3 cellular contexts compared by ENCODE assay signal in genomic region chr2:65033178-65033577, GRCh38.
TF ChIP-seq lines count a peak whose summit lies in the region.

No MANE protein-coding gene starts in this region.

TF ChIP-seq in IMR-90, 13 proteins besides CTCF, POLR2A, EP300 and RAD21:
- TF ChIP-seq BHLHE40 (IDR thresholded peaks at IDR 0.05; ENCODE audit: low read depth, low read length), result no peak
- no peak for TF ChIP-seq MAZ (IDR thresholded peaks at IDR 0.05; ENCODE audit: borderline replicate concordance, low read depth, low read length)
- TF ChIP-seq FOS (IDR thresholded peaks at IDR 0.05; ENCODE audit: low read depth, low read length), result no peak
- TF ChIP-seq SMC3 (IDR thresholded peaks at IDR 0.05; ENCODE audit: low read depth, low read length), result no peak
- TF ChIP-seq ELK1 (IDR thresholded peaks at IDR 0.05; ENCODE audit: borderline replicate concordance, low read depth, low read length), result no peak
- no peak for TF ChIP-seq RFX5 (IDR thresholded peaks at IDR 0.05; ENCODE audit: low read depth, low read length)
- no peak for TF ChIP-seq CHD1 (IDR thresholded peaks at IDR 0.05; ENCODE audit: low read depth, low read length)
- no peak for TF ChIP-seq USF2 (IDR thresholded peaks at IDR 0.05; ENCODE audit: low read depth, low read length)
- TF ChIP-seq NFE2L2 (IDR thresholded peaks at IDR 0.05; ENCODE audit: low read depth, low read length), result no peak
- TF ChIP-seq RCOR1 (IDR thresholded peaks at IDR 0.05; ENCODE audit: insufficient replicate concordance, low read length), result no peak
- no peak for TF ChIP-seq CEBPB (IDR thresholded peaks at IDR 0.05; ENCODE audit: low read depth, low read length)
- TF ChIP-seq MAFK (IDR thresholded peaks at IDR 0.05; ENCODE audit: low read depth, low read length), result no peak

TF ChIP-seq in SK-N-SH, 30 proteins besides CTCF, POLR2A, EP300 and RAD21:
- TF ChIP-seq NFIC (IDR thresholded peaks at IDR 0.05; ENCODE audit: borderline replicate concordance), result no peak
- TF ChIP-seq TCF12 (IDR thresholded peaks at IDR 0.05), result 0 out of 2 replicates have a peak, but pooled peaks have one; percentile 6
TF ChIP-seq in SK-N-SH: peak in this region for 1.

TF ChIP-seq in HepG2, 621 proteins besides CTCF, POLR2A, EP300 and RAD21:
- TF ChIP-seq SCMH1 (CRISPR knock-in tag; IDR thresholded peaks at IDR 0.05; ENCODE audit: borderline replicate concordance) (no peak), PAF1 (CRISPR knock-in tag; IDR thresholded peaks at IDR 0.05) (no peak), ATF2 (CRISPR knock-in tag; IDR thresholded peaks at IDR 0.05) (no peak), AFF4 (CRISPR knock-in tag; IDR thresholded peaks at IDR 0.05) (no peak), STAG1 (CRISPR knock-in tag; IDR thresholded peaks at IDR 0.05) (peak; percentile 55), MAX (IDR thresholded peaks at IDR 0.05) (no peak), CSRNP2 (CRISPR knock-in tag; conservative IDR thresholded peaks at IDR 0.05; ENCODE audit: low read depth) (no peak), ZNF770 (CRISPR knock-in tag; IDR thresholded peaks at IDR 0.05) (no peak)
